ENCODE assay signal across 12 cellular contexts in genomic region chr1:93575586-93576271, GRCh38.
A peak's percentile ranks its signal among the peaks of the same experiment; 100 is the strongest.
DNase-seq lines count a peak whose midpoint lies in the region; ATAC-seq and TF ChIP-seq lines count a peak whose summit lies in the region.
"Had no signal": no experiment of that assay in that cellular context is flagged by ENCODE, and none has a peak within 500 bp of the region (broad histone marks: within the 10 kb centered on the region; RNA-seq: fewer than 3 reads in every experiment).

No MANE protein-coding gene starts in this region.

- H3K27ac Mint-ChIP-seq in CD4-positive, alpha-beta memory T cell, result no peak overlapping the region
- H3K27ac Mint-ChIP-seq: activated T-cell treated with anti-CD3 and anti-CD28 coated beads, Interleukin-2, amount 50 U/mL, for 72 hours had no signal

- H3K4me3 Mint-ChIP-seq in CD4-positive, alpha-beta memory T cell, result no peak overlapping the region
- H3K4me3 Mint-ChIP-seq: activated T-cell treated with anti-CD3 and anti-CD28 coated beads, Interleukin-2, amount 50 U/mL, for 72 hours had no signal

- H3K27me3 ChIP-seq in PC-9 (ENCODE audit: insufficient read depth, low read depth) (no peaks in the 10 kb centered on the region), esophagus muscularis mucosa (no peaks in the 10 kb centered on the region), smooth muscle cell (ENCODE audit: low read depth) (no peaks in the 10 kb centered on the region)
- no peaks in the 10 kb centered on the region for H3K27me3 ChIP-seq in CD4-positive, alpha-beta memory T cell (ENCODE audit: insufficient read depth, low read length)
- H3K27me3 ChIP-seq: transverse colon had no signal

- H2AFZ ChIP-seq in PC-9 (no peak overlapping the region), smooth muscle cell (ENCODE audit: low read depth) (no peak overlapping the region)

- H3K4me1 Mint-ChIP-seq in CD4-positive, alpha-beta memory T cell, result no peaks in the 10 kb centered on the region

- H3F3A ChIP-seq in PC-9 (ENCODE audit: insufficient read depth, low read depth) (peaks cover 96% of the 10 kb centered on the region), smooth muscle cell (ENCODE audit: low read depth) (peaks cover 13% of the 10 kb centered on the region)

- no peaks in the 10 kb centered on the region for H3K9me2 ChIP-seq in PC-9 (ENCODE audit: insufficient read depth)

- ATAC-seq in HG03097 (IDR thresholded peaks at IDR 0.05; ENCODE audit: low FRiP score, unreplicated experiment) (no peak), HG03521 (IDR thresholded peaks at IDR 0.05; ENCODE audit: unreplicated experiment) (no peak)
- ATAC-seq: activated T-cell treated with anti-CD3 and anti-CD28 coated beads, Interleukin-2, amount 50 U/mL, for 72 hours had no signal

- H3K36me3 Mint-ChIP-seq in CD4-positive, alpha-beta memory T cell, result no peaks in the 10 kb centered on the region

- H4K20me1 ChIP-seq in PC-9 (ENCODE audit: insufficient read depth), result peaks cover 80% of the 10 kb centered on the region
- H4K20me1 ChIP-seq in smooth muscle cell (ENCODE audit: low read depth), result peaks cover 51% of the 10 kb centered on the region

- TF ChIP-seq CTCF in PC-9 (conservative IDR thresholded peaks at IDR 0.05), result no peak
- TF ChIP-seq CTCF in esophagus muscularis mucosa (IDR thresholded peaks at IDR 0.05), result no peak
- TF ChIP-seq CTCF in smooth muscle cell (IDR thresholded peaks at IDR 0.05; ENCODE audit: borderline replicate concordance, insufficient read depth, poor library complexity, severe bottlenecking), result no peak

- H3K4me3 ChIP-seq in PC-9 (no peak overlapping the region), esophagus muscularis mucosa (no peak overlapping the region), smooth muscle cell (no peak overlapping the region)
- no peak overlapping the region for H3K4me3 ChIP-seq in CD4-positive, alpha-beta memory T cell (ENCODE audit: low read length in 2 of 2)
- H3K4me3 ChIP-seq: transverse colon had no signal

- POLR2A ChIA-PET in PC-9 (lab: Charles Lee; ENCODE audit: unreplicated experiment), result no interaction called here
- POLR2A ChIA-PET in CD4-positive, alpha-beta memory T cell (lab: Charles Lee; ENCODE audit: partially characterized antibody), result no interaction called here

- DNase-seq in NCI-H524 (lab: John Stamatoyannopoulos, UW) (peak; percentile 10 to 46), NCI-H524 treated with DMSO at 0.1 percent for 48 hours (lab: John Stamatoyannopoulos, UW) (no peak), PC-9 (no peak), esophagus muscularis mucosa (ENCODE audit: extremely low spot score) (peak; percentile 90), smooth muscle cell (lab: John Stamatoyannopoulos, UW; ENCODE audit: unreplicated experiment) (no peak)
- no peak for DNase-seq in CD4-positive, alpha-beta memory T cell
- DNase-seq: activated T-cell treated with anti-CD3 and anti-CD28 coated beads, Interleukin-2, amount 50 U/mL, for 72 hours; erythroblast; NCI-H2029; transverse colon had no signal

- CTCF ChIA-PET in PC-9 (lab: Charles Lee), result no interaction called here
- CTCF ChIA-PET in CD4-positive, alpha-beta memory T cell (lab: Charles Lee; ENCODE audit: partially characterized antibody), result no interaction called here

- no peaks in the 10 kb centered on the region for H3K27me3 Mint-ChIP-seq in CD4-positive, alpha-beta memory T cell

- intact Hi-C loops in PC-9 (cut with micrococcal nuclease; ENCODE audit: unreplicated experiment) (loop anchor here (5.0 kb wide), 1 partner anchor 252 kb away; no protein-coding TSS in a partner anchor), esophagus muscularis mucosa (cut with DNase I) (no loop called here)
- intact Hi-C loops in CD4-positive, alpha-beta memory T cell (cut with micrococcal nuclease), result no loop called here

- WGBS in esophagus muscularis mucosa, result 91% methylated on average over 10 of the region's 10 CpGs
- WGBS in smooth muscle cell (ENCODE audit: low lambda C conversion rate), result 75% methylated on average over 10 of the region's 10 CpGs

- no peaks in the 10 kb centered on the region for H3K9me3 Mint-ChIP-seq in CD4-positive, alpha-beta memory T cell
- H3K9me3 Mint-ChIP-seq: activated T-cell treated with anti-CD3 and anti-CD28 coated beads, Interleukin-2, amount 50 U/mL, for 72 hours had no signal

- no peak overlapping the region for H3K9ac ChIP-seq in smooth muscle cell (ENCODE audit: low read depth)

- TF ChIP-seq EP300 in esophagus muscularis mucosa (IDR thresholded peaks at IDR 0.05), result no peak

- peaks cover 89% of the 10 kb centered on the region for H3K79me2 ChIP-seq in PC-9 (ENCODE audit: low read depth)
- peaks cover 7% of the 10 kb centered on the region for H3K79me2 ChIP-seq in smooth muscle cell (ENCODE audit: low read depth)

- H3K36me3 ChIP-seq in PC-9 (ENCODE audit: low read depth), result peaks cover 79% of the 10 kb centered on the region
- H3K36me3 ChIP-seq in esophagus muscularis mucosa, result peaks cover 29 to 77% (median 60%) of the 10 kb centered on the region in 4 donors
- H3K36me3 ChIP-seq in smooth muscle cell (ENCODE audit: low read depth), result peaks cover 5% of the 10 kb centered on the region
- H3K36me3 ChIP-seq in CD4-positive, alpha-beta memory T cell (ENCODE audit: insufficient read depth, low read length), result no peaks in the 10 kb centered on the region

- H3K4me1 ChIP-seq in PC-9 (replicated peaks; ENCODE audit: insufficient read depth) (peaks cover 26% of the 10 kb centered on the region), esophagus muscularis mucosa (peaks cover 9 to 33% (median 13%) of the 10 kb centered on the region in 4 donors), smooth muscle cell (ENCODE audit: low read depth) (peaks cover 16% of the 10 kb centered on the region)
- H3K4me1 ChIP-seq in CD4-positive, alpha-beta memory T cell (ENCODE audit: insufficient read depth, low read length), result no peaks in the 10 kb centered on the region

- H3K9me3 ChIP-seq in PC-9 (ENCODE audit: insufficient read depth, low read depth) (no peaks in the 10 kb centered on the region), esophagus muscularis mucosa (no peaks in the 10 kb centered on the region), smooth muscle cell (replicated peaks; ENCODE audit: low read depth) (no peaks in the 10 kb centered on the region)
- no peaks in the 10 kb centered on the region for H3K9me3 ChIP-seq in CD4-positive, alpha-beta memory T cell (ENCODE audit: control insufficient read depth in 1 of 2, low read length in 2 of 2)
- H3K9me3 ChIP-seq: transverse colon had no signal

- no peak overlapping the region for H3K4me2 ChIP-seq in PC-9
- H3K4me2 ChIP-seq in smooth muscle cell, result no peak overlapping the region

- no peak for TF ChIP-seq POLR2A in esophagus muscularis mucosa (IDR thresholded peaks at IDR 0.05; ENCODE audit: low read depth)

- H3K27ac ChIP-seq in PC-9 (0 out of 2 replicates have a peak overlapping the region, but pooled peaks have one; percentile 4), esophagus muscularis mucosa (replicated peaks in 1 of 4) (peak overlapping the region in 1 of 4 donors; percentile 39), smooth muscle cell (ENCODE audit: low read depth) (peak overlapping the region; percentile 62)
- H3K27ac ChIP-seq in CD4-positive, alpha-beta memory T cell (ENCODE audit: low read depth, low read length), result no peak overlapping the region
- H3K27ac ChIP-seq: transverse colon had no signal

- BruUV-seq in PC-9 (replicated peaks; lab: Mats Ljungman, UMichigan), result no TSS peak

Comparison
In these comparisons a context has a peak if more than half of its experiments do, and no peak if none do; other contexts are left out.
1. DNase-seq: peak in NCI-H524 (2 of 2) and esophagus muscularis mucosa (single experiment); none in NCI-H524 treated with DMSO at 0.1 percent for 48 hours (single experiment), PC-9 (0 of 2), smooth muscle cell (single experiment) and CD4-positive, alpha-beta memory T cell (0 of 5).